10 cellular contexts compared by ENCODE assay signal in genomic region chr22:23243006-23243573, GRCh38.
A peak's percentile ranks its signal among the peaks of the same experiment; 100 is the strongest.
DNase-seq lines count a peak whose midpoint lies in the region; ATAC-seq, FAIRE-seq and TF ChIP-seq lines count a peak whose summit lies in the region.
"Had no signal": no experiment of that assay in that cellular context is flagged by ENCODE, and none has a peak within 500 bp of the region (broad histone marks: within the 10 kb centered on the region; RNA-seq: fewer than 3 reads in every experiment).

No MANE protein-coding gene starts in this region.

- 92% methylated on average over 7 of the region's 8 CpGs for WGBS in HepG2 (ENCODE audit: low lambda C conversion rate)

- H3K4me2 ChIP-seq in HepG2 (ENCODE audit: low read depth, low read length): no peak overlapping the region

- H4K20me1 ChIP-seq in HepG2 (ENCODE audit: insufficient read depth, low read length): peaks cover 3% of the 10 kb centered on the region; the same call in 1 of the 2 replicates

- no peak overlapping the region for H3K9ac ChIP-seq in HepG2 (ENCODE audit: insufficient read depth, low read depth, low read length)

- no peak for TF ChIP-seq CTCF in cardiac muscle cell (IDR thresholded peaks at IDR 0.05; ENCODE audit: low read depth, low read length)
- TF ChIP-seq CTCF in left ventricle myocardium inferior (IDR thresholded peaks at IDR 0.05; ENCODE audit: borderline replicate concordance): no peak
- TF ChIP-seq CTCF in nephron progenitor cell (IDR thresholded peaks at IDR 0.05): no peak
- TF ChIP-seq CTCF in D721Med (IDR thresholded peaks at IDR 0.05; ENCODE audit: insufficient read depth, missing control alignments): no peak
- TF ChIP-seq CTCF in HepG2 (CRISPR knock-in tag; IDR thresholded peaks at IDR 0.05): no peak

- peak in 1 of 2 donors; percentile 54 for DNase-seq in cardiac muscle cell (ENCODE audit: low read depth in 1 of 2, low spot score in 1 of 2)
- DNase-seq in left ventricle myocardium inferior: no peak
- peak; percentile 88 for DNase-seq in activated naive CD4-positive, alpha-beta T cell treated with anti-CD3 and anti-CD28 coated beads for 36 hours
- peak; percentile 42 for DNase-seq in nephron progenitor cell
- DNase-seq in NOMO-1 treated with dmso at 0.1 percent for 144 hours (lab: John Stamatoyannopoulos, UW; ENCODE audit: unreplicated experiment): no peak
- no peak for DNase-seq in D721Med (ENCODE audit: insufficient read length, low spot score)
- DNase-seq in HepG2 (ENCODE audit: low spot score): no peak
- DNase-seq: SHP77, uterus had no signal

- in situ Hi-C loops in HepG2 (cut with HindIII; ENCODE audit: extremely low pct_ligation_motif_present, low pct_unique_long_range_greater_than_20kb): no loop called here

- no peak overlapping the region for H3K4me3 ChIP-seq in cardiac muscle cell
- no peak overlapping the region for H3K4me3 ChIP-seq in left ventricle myocardium inferior
- H3K4me3 ChIP-seq in HepG2 (replicated peaks in 1 of 3; ENCODE audit: insufficient read depth in 1 of 3, low read depth in 2 of 3, low read length in 3 of 3): no peak overlapping the region
- H3K4me3 ChIP-seq: uterus had no signal

- TF ChIP-seq POLR2A in HepG2 (IDR thresholded peaks at IDR 0.05; ENCODE audit: insufficient read depth in 1 of 2, low read depth in 2 of 2, low read length in 2 of 2): no peak

- intact Hi-C loops in left ventricle myocardium inferior (cut with micrococcal nuclease): no loop called here
- intact Hi-C loops in activated naive CD4-positive, alpha-beta T cell treated with anti-CD3 and anti-CD28 coated beads for 36 hours (cut with micrococcal nuclease): loop anchor here (1.0 to 5.0 kb wide), 7 partner anchors 17 to 464 kb away; no protein-coding TSS in a partner anchor
- intact Hi-C loops in HepG2 (cut with micrococcal nuclease; ENCODE audit: unreplicated experiment): no loop called here

- H3K4me1 ChIP-seq in cardiac muscle cell (ENCODE audit: low read depth) (peaks cover 25% of the 10 kb centered on the region), left ventricle myocardium inferior (peaks cover 19% of the 10 kb centered on the region), HepG2 (ENCODE audit: insufficient read depth, low read length) (peaks cover 43% of the 10 kb centered on the region)
- H3K4me1 ChIP-seq: uterus had no signal

- H2AFZ ChIP-seq in HepG2 (ENCODE audit: low read length): no peak overlapping the region

- TF ChIP-seq EP300 in HepG2 (IDR thresholded peaks at IDR 0.05; ENCODE audit: low read depth in 2 of 2, low read length in 2 of 2): no peak
- no peak for TF ChIP-seq EP300 in HepG2 (CRISPR knock-in tag; IDR thresholded peaks at IDR 0.05; ENCODE audit: borderline replicate concordance)

- peak overlapping the region; percentile 53 for H3K4me3 Mint-ChIP-seq in activated naive CD4-positive, alpha-beta T cell treated with anti-CD3 and anti-CD28 coated beads for 36 hours
- peak overlapping the region; percentile 40 for H3K4me3 Mint-ChIP-seq in nephron progenitor cell

- CTCF ChIA-PET in activated naive CD4-positive, alpha-beta T cell treated with anti-CD3 and anti-CD28 coated beads for 36 hours (lab: Charles Lee): interaction anchor here (0.6 to 3.0 kb wide), 13 partner anchors 9 to 1221 kb away, joined by 3 to 14 read pairs (median 5); no protein-coding TSS in a partner anchor
- CTCF ChIA-PET in HepG2 (lab: Yijun Ruan, JAX; ENCODE audit: low intra/inter-chr PET ratio, low total read pairs): no interaction called here

- peaks cover 71% of the 10 kb centered on the region for H3K79me2 ChIP-seq in HepG2 (ENCODE audit: insufficient read depth, low read length)

- FAIRE-seq in D721Med (lab: Jason Lieb, UNC) (no peak), HepG2 (lab: Jason Lieb, UNC) (no peak)

- H3K36me3 ChIP-seq in cardiac muscle cell: no peaks in the 10 kb centered on the region
- H3K36me3 ChIP-seq in left ventricle myocardium inferior: no peaks in the 10 kb centered on the region
- H3K36me3 ChIP-seq in HepG2 (replicated peaks in 1 of 2; ENCODE audit: control insufficient read depth in 1 of 2, insufficient read depth in 2 of 2, low read length in 2 of 2): peaks cover 2 to 22% of the 10 kb centered on the region in 2 experiments; a peak in 4 of 5 replicates
- H3K36me3 ChIP-seq: uterus had no signal

- no peak for TF ChIP-seq RAD21 in HepG2 (CRISPR knock-in tag; IDR thresholded peaks at IDR 0.05)

- H3K9me3 ChIP-seq in cardiac muscle cell (ENCODE audit: low read depth) (no peaks in the 10 kb centered on the region), left ventricle myocardium inferior (replicated peaks) (no peaks in the 10 kb centered on the region), HepG2 (ENCODE audit: low read length) (no peaks in the 10 kb centered on the region)
- H3K9me3 ChIP-seq: uterus had no signal

- POLR2A ChIA-PET in HepG2 (lab: Yijun Ruan, JAX): no interaction called here

- peaks cover 91% of the 10 kb centered on the region for H3K4me1 Mint-ChIP-seq in activated naive CD4-positive, alpha-beta T cell treated with anti-CD3 and anti-CD28 coated beads for 36 hours (ENCODE audit: low read depth)
- H3K4me1 Mint-ChIP-seq in nephron progenitor cell: peaks cover 80% of the 10 kb centered on the region

- peak overlapping the region; percentile 81 for H3K27ac ChIP-seq in cardiac muscle cell
- no peak overlapping the region for H3K27ac ChIP-seq in left ventricle myocardium inferior (replicated peaks)
- H3K27ac ChIP-seq in HepG2 (ENCODE audit: extremely low read length, insufficient read depth, low read length): no peak overlapping the region
- H3K27ac ChIP-seq: uterus had no signal

- no TSS peak for BruUV-seq in HepG2 (replicated peaks; lab: Mats Ljungman, UMichigan)

- H3K27me3 ChIP-seq in cardiac muscle cell: no peaks in the 10 kb centered on the region
- no peaks in the 10 kb centered on the region for H3K27me3 ChIP-seq in left ventricle myocardium inferior (ENCODE audit: low read depth)
- H3K27me3 ChIP-seq in HepG2 (ENCODE audit: control insufficient read depth in 1 of 2, insufficient read depth in 2 of 2, low read length in 2 of 2): no peaks in the 10 kb centered on the region
- H3K27me3 ChIP-seq: uterus had no signal

- peaks cover 8% of the 10 kb centered on the region for H3K36me3 Mint-ChIP-seq in activated naive CD4-positive, alpha-beta T cell treated with anti-CD3 and anti-CD28 coated beads for 36 hours (ENCODE audit: low read depth)
- H3K36me3 Mint-ChIP-seq in nephron progenitor cell (ENCODE audit: low read depth): peaks cover 6% of the 10 kb centered on the region

- no peaks in the 10 kb centered on the region for H3K27me3 Mint-ChIP-seq in activated naive CD4-positive, alpha-beta T cell treated with anti-CD3 and anti-CD28 coated beads for 36 hours (ENCODE audit: low read depth)
- peaks cover 5% of the 10 kb centered on the region for H3K27me3 Mint-ChIP-seq in nephron progenitor cell (ENCODE audit: low read depth, poor library complexity)

- peak overlapping the region; percentile 87 for H3K27ac Mint-ChIP-seq in activated naive CD4-positive, alpha-beta T cell treated with anti-CD3 and anti-CD28 coated beads for 36 hours
- H3K27ac Mint-ChIP-seq in nephron progenitor cell: peak overlapping the region; percentile 91

- ATAC-seq in GM18520 (IDR thresholded peaks at IDR 0.05; ENCODE audit: unreplicated experiment): no peak
- no peak for ATAC-seq in HepG2

- no peaks in the 10 kb centered on the region for H3K9me3 Mint-ChIP-seq in activated naive CD4-positive, alpha-beta T cell treated with anti-CD3 and anti-CD28 coated beads for 36 hours
- H3K9me3 Mint-ChIP-seq in nephron progenitor cell: peaks cover 4% of the 10 kb centered on the region

TF ChIP-seq in HepG2, 621 proteins besides CTCF, POLR2A, EP300 and RAD21 (continues in another document):
- TF ChIP-seq CHD4 (IDR thresholded peaks at IDR 0.05; ENCODE audit: borderline replicate concordance, low read length): no peak
- no peak for TF ChIP-seq TMF1 (CRISPR knock-in tag; IDR thresholded peaks at IDR 0.05; ENCODE audit: low read depth)
- no peak for TF ChIP-seq ZNF451 (CRISPR knock-in tag; IDR thresholded peaks at IDR 0.05)
- no peak for TF ChIP-seq SNAPC4 (CRISPR knock-in tag; IDR thresholded peaks at IDR 0.05)

Comparison
In these comparisons a context has a peak if more than half of its experiments do, and no peak if none do; other contexts are left out.
1. DNase-seq: peak in activated naive CD4-positive, alpha-beta T cell treated with anti-CD3 and anti-CD28 coated beads for 36 hours (single experiment) and nephron progenitor cell (single experiment); none in left ventricle myocardium inferior (single experiment), NOMO-1 treated with dmso at 0.1 percent for 144 hours (single experiment), D721Med (single experiment) and HepG2 (single experiment).